Comparison of ENCODE assay signal across 1 cellular context in genomic region chr1:43858324-43858723, GRCh38.
TF ChIP-seq lines count a peak whose summit lies in the region.

No MANE protein-coding gene starts in this region.

TF ChIP-seq in IMR-90, 13 proteins besides CTCF, POLR2A, EP300 and RAD21 (continued from another document):
- TF ChIP-seq CEBPB (IDR thresholded peaks at IDR 0.05; ENCODE audit: low read depth, low read length) (no peak), SMC3 (IDR thresholded peaks at IDR 0.05; ENCODE audit: low read depth, low read length) (no peak), NFE2L2 (IDR thresholded peaks at IDR 0.05; ENCODE audit: low read depth, low read length) (no peak), CHD1 (IDR thresholded peaks at IDR 0.05; ENCODE audit: low read depth, low read length) (no peak), MXI1 (IDR thresholded peaks at IDR 0.05; ENCODE audit: borderline replicate concordance, low read depth, low read length) (peak; percentile 88), RCOR1 (IDR thresholded peaks at IDR 0.05; ENCODE audit: insufficient replicate concordance, low read length) (peak; percentile 51)
